In genomic region chr14:68736519-68736918, GRCh38 we compare ENCODE assay signal across 9 cellular contexts. TPM values are rescaled to one million over a fixed set of nuclear protein-coding genes. Genes with fewer than 3 reads are reported as not detected.
DNase-seq lines count a peak whose midpoint lies in the region; ATAC-seq, FAIRE-seq and TF ChIP-seq lines count a peak whose summit lies in the region.
"Had no signal": no experiment of that assay in that cellular context is flagged by ENCODE, and none has a peak within 500 bp of the region (broad histone marks: within the 10 kb centered on the region; RNA-seq: fewer than 3 reads in every experiment).

No MANE protein-coding gene starts in this region.

- DNase-seq in HepG2 (ENCODE audit: low spot score) (no peak), right lobe of liver (no peak), left cardiac atrium (no peak), ovary (peak in 3 of 5 donors; percentile 40 to 57 (median 48)), uterus (peak in 1 of 2 donors; percentile 40), small intestine (no peak)
- DNase-seq: NCI-H187 treated with DMSO at 0.1 percent for 48 hours had no signal

- H3K4me1 ChIP-seq in HepG2 (ENCODE audit: insufficient read depth, low read length) (peaks cover 41% of the 10 kb centered on the region), right lobe of liver (peaks cover 0 to 10% (median 0%) of the 10 kb centered on the region in 4 donors), ovary (ENCODE audit: insufficient read depth) (peaks cover 22% of the 10 kb centered on the region), uterus (peaks cover 4 to 11% of the 10 kb centered on the region in 2 donors), small intestine (ENCODE audit: control insufficient read depth in 2 of 2, insufficient read depth in 1 of 2, low read depth in 1 of 2, low read length in 1 of 2) (peaks cover 0 to 5% of the 10 kb centered on the region in 2 donors)

- H3K27ac ChIP-seq in HepG2 (ENCODE audit: extremely low read length, insufficient read depth, low read length) (no peak overlapping the region), right lobe of liver (no peak overlapping the region), ovary (peak overlapping the region in 1 of 2 donors; percentile 74), uterus (peak overlapping the region; percentile 77 to 86), small intestine (ENCODE audit: low read depth in 1 of 2, low read length in 1 of 2) (peak overlapping the region in 1 of 2 donors; percentile 69)

- no peak for TF ChIP-seq CTCF in HepG2 (CRISPR knock-in tag; IDR thresholded peaks at IDR 0.05)
- TF ChIP-seq CTCF in right lobe of liver (IDR thresholded peaks at IDR 0.05) = no peak
- no peak for TF ChIP-seq CTCF in ovary (IDR thresholded peaks at IDR 0.05)
- TF ChIP-seq CTCF in uterus (IDR thresholded peaks at IDR 0.05) = no peak

- in situ Hi-C loops in HepG2 (cut with HindIII; ENCODE audit: extremely low pct_ligation_motif_present, low pct_unique_long_range_greater_than_20kb) = no loop called here

- BruUV-seq in HepG2 (replicated peaks; lab: Mats Ljungman, UMichigan) = no TSS peak

- H4K20me1 ChIP-seq in HepG2 (ENCODE audit: insufficient read depth, low read length) = no peaks in the 10 kb centered on the region

- no peak for TF ChIP-seq EP300 in HepG2 (IDR thresholded peaks at IDR 0.05; ENCODE audit: low read depth in 2 of 2, low read length in 2 of 2)
- TF ChIP-seq EP300 in HepG2 (CRISPR knock-in tag; IDR thresholded peaks at IDR 0.05; ENCODE audit: borderline replicate concordance) = no peak
- no peak for TF ChIP-seq EP300 in ovary (IDR thresholded peaks at IDR 0.05)

- TF ChIP-seq RAD21 in HepG2 (CRISPR knock-in tag; IDR thresholded peaks at IDR 0.05) = no peak

- CTCF ChIA-PET in HepG2 (lab: Yijun Ruan, JAX; ENCODE audit: low intra/inter-chr PET ratio, low total read pairs) = no interaction called here

- H3K36me3 ChIP-seq in HepG2 (replicated peaks in 1 of 2; ENCODE audit: control insufficient read depth in 1 of 2, insufficient read depth in 2 of 2, low read length in 2 of 2) (no peaks in the 10 kb centered on the region), right lobe of liver (no peaks in the 10 kb centered on the region), ovary (no peaks in the 10 kb centered on the region), uterus (no peaks in the 10 kb centered on the region), small intestine (ENCODE audit: control insufficient read depth in 2 of 2, insufficient read depth in 2 of 2, low read length in 2 of 2) (no peaks in the 10 kb centered on the region)

- H3K27me3 ChIP-seq in HepG2 (ENCODE audit: control insufficient read depth in 1 of 2, insufficient read depth in 2 of 2, low read length in 2 of 2) = no peaks in the 10 kb centered on the region; a peak in 1 of 5 replicates
- H3K27me3 ChIP-seq in right lobe of liver = no peaks in the 10 kb centered on the region
- H3K27me3 ChIP-seq in ovary = no peaks in the 10 kb centered on the region
- H3K27me3 ChIP-seq in uterus = no peaks in the 10 kb centered on the region
- no peaks in the 10 kb centered on the region for H3K27me3 ChIP-seq in small intestine (ENCODE audit: control insufficient read depth in 2 of 2, insufficient read depth in 2 of 2, low read length in 2 of 2)

- POLR2A ChIA-PET in HepG2 (lab: Yijun Ruan, JAX) = no interaction called here

- intact Hi-C loops in HepG2 (cut with micrococcal nuclease; ENCODE audit: unreplicated experiment) = no loop called here
- intact Hi-C loops in right lobe of liver (cut with DNase I) = no loop called here
- intact Hi-C loops in left cardiac atrium (cut with DNase I) = no loop called here
- intact Hi-C loops in ovary (cut with DNase I) = no loop called here
- intact Hi-C loops in uterus (cut with DNase I; ENCODE audit: low total_unique reads) = no loop called here

- ATAC-seq in HepG2 (peak; percentile 56), right lobe of liver (no peak), left cardiac atrium (peak; percentile 12 to 49), GM21515 (IDR thresholded peaks at IDR 0.05; ENCODE audit: unreplicated experiment) (no peak), HG02870 (IDR thresholded peaks at IDR 0.05; ENCODE audit: unreplicated experiment) (no peak)

- H3K9me3 ChIP-seq in HepG2 (ENCODE audit: low read length) (peaks cover 5% of the 10 kb centered on the region; the same call in 1 of the 2 replicates), right lobe of liver (no peaks in the 10 kb centered on the region), ovary (no peaks in the 10 kb centered on the region), uterus (no peaks in the 10 kb centered on the region), small intestine (ENCODE audit: control insufficient read depth, low read depth) (no peaks in the 10 kb centered on the region)

- 30% methylated on average over 4 of the region's 8 CpGs for WGBS in HepG2 (ENCODE audit: low lambda C conversion rate)
- WGBS in right lobe of liver (ENCODE audit: insufficient coverage, low coverage, low lambda C conversion rate, missing lambda C conversion rate) = 49% methylated on average over 4 of the region's 8 CpGs
- WGBS in ovary, 3 donors = 35 to 38% (median 38%) methylated on average over 8 of the region's 8 CpGs
- 58 to 71% (median 61%) methylated on average over 8 of the region's 8 CpGs for WGBS in small intestine, 3 donors

- FAIRE-seq in HepG2 (lab: Jason Lieb, UNC) = no peak
- no peak for FAIRE-seq in small intestine (lab: Jason Lieb, UNC)

- no peak for TF ChIP-seq POLR2A in HepG2 (IDR thresholded peaks at IDR 0.05; ENCODE audit: insufficient read depth in 1 of 2, low read depth in 2 of 2, low read length in 2 of 2)
- TF ChIP-seq POLR2A in right lobe of liver (IDR thresholded peaks at IDR 0.05) = no peak
- no peak for TF ChIP-seq POLR2A in ovary (IDR thresholded peaks at IDR 0.05)
- TF ChIP-seq POLR2A in uterus (IDR thresholded peaks at IDR 0.05) = no peak

- H3K4me3 ChIP-seq in HepG2 (replicated peaks in 1 of 3; ENCODE audit: insufficient read depth in 1 of 3, low read depth in 2 of 3, low read length in 3 of 3) (peak overlapping the region in 1 of 3 experiments; percentile 46; a peak in 1 of 6 replicates), right lobe of liver (no peak overlapping the region), ovary (no peak overlapping the region), uterus (no peak overlapping the region), small intestine (ENCODE audit: low read depth in 1 of 2, low read length in 2 of 2) (no peak overlapping the region)

- H3K79me2 ChIP-seq in HepG2 (ENCODE audit: insufficient read depth, low read length) = no peaks in the 10 kb centered on the region

- no peak overlapping the region; the same call in 1 of the 2 replicates for H3K9ac ChIP-seq in HepG2 (ENCODE audit: insufficient read depth, low read depth, low read length)

- H2AFZ ChIP-seq in HepG2 (ENCODE audit: low read length) = peak overlapping the region; percentile 6

- H3K4me2 ChIP-seq in HepG2 (ENCODE audit: low read depth, low read length) = peak overlapping the region; percentile 38

TF ChIP-seq in HepG2, 621 proteins besides CTCF, POLR2A, EP300 and RAD21 (continues in another document):
- TF ChIP-seq KDM3A (CRISPR knock-in tag; IDR thresholded peaks at IDR 0.05; ENCODE audit: low read depth) = no peak
- no peak for TF ChIP-seq CEBPB (IDR thresholded peaks at IDR 0.05; ENCODE audit: borderline replicate concordance, low read depth, low read length)
- no peak for TF ChIP-seq CENPX (CRISPR knock-in tag; IDR thresholded peaks at IDR 0.05)
- TF ChIP-seq, protein P1, sequence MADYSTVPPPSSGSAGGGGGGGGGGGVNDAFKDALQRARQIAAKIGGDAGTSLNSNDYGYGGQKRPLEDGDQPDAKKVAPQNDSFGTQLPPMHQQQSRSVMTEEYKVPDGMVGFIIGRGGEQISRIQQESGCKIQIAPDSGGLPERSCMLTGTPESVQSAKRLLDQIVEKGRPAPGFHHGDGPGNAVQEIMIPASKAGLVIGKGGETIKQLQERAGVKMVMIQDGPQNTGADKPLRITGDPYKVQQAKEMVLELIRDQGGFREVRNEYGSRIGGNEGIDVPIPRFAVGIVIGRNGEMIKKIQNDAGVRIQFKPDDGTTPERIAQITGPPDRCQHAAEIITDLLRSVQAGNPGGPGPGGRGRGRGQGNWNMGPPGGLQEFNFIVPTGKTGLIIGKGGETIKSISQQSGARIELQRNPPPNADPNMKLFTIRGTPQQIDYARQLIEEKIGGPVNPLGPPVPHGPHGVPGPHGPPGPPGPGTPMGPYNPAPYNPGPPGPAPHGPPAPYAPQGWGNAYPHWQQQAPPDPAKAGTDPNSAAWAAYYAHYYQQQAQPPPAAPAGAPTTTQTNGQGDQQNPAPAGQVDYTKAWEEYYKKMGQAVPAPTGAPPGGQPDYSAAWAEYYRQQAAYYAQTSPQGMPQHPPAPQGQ (CRISPR knock-in tag; IDR thresholded peaks at IDR 0.05; ENCODE audit: borderline replicate concordance) = no peak
- TF ChIP-seq FLYWCH1 (CRISPR knock-in tag; IDR thresholded peaks at IDR 0.05) = no peak

RNA-seq across cellular contexts. Expression of gene ZFP36L1, which starts 56.3 kb away (rescaled TPM):
- total RNA-seq in HepG2 (2016; rRNA removed; fragmentation: Illumina TruSeq; extraction: Trizol) (7.4 and 8.4 TPM in 2 replicates), right lobe of liver (100 to 1,000 TPM; 109 to 298 (median 218) TPM), left cardiac atrium (100 to 1,000 TPM in 1 of 2 donors, 10 to 100 TPM in 1; 89.6 to 105 TPM), ovary (1,000 to 10,000 TPM in 2 of 7 donors, 100 to 1,000 TPM in 5; 412 to 1,074 (median 693) TPM), uterus (100 to 1,000 TPM; 170 to 564 (median 315) TPM)
- total RNA-seq in HepG2 (2016; cell fraction: cytosol; rRNA removed; fragmentation: Illumina TruSeq; extraction: Trizol; ENCODE audit: low read depth) = 2.6 and 3.4 TPM in 2 replicates
- total RNA-seq in HepG2 (2016; cell fraction: insoluble cytoplasmic fraction; rRNA removed; fragmentation: Illumina TruSeq; extraction: Trizol) = 7.9 and 8.4 TPM in 2 replicates
- 11.1 and 11.3 TPM in 2 replicates for total RNA-seq in HepG2 (2016; cell fraction: membrane; rRNA removed; fragmentation: Illumina TruSeq; extraction: Trizol)
- 13.8 and 14.1 TPM in 2 replicates for total RNA-seq in HepG2 (2016; cell fraction: nucleus; rRNA removed; fragmentation: Illumina TruSeq; extraction: Trizol)
- polyA plus RNA-seq in HepG2 (2011; rRNA removed) (10.2 and 12.7 TPM in 2 replicates), ovary (100 to 1,000 TPM; 336 to 525 TPM), small intestine (10 to 100 TPM; 27.6 to 70.7 (median 33.1) TPM)
- 11.2 and 18.0 TPM in 2 replicates for polyA plus RNA-seq in HepG2 (2011; cell fraction: cytosol; rRNA removed)
- 66.5 and 69.1 TPM in 2 replicates for polyA plus RNA-seq in HepG2 (2011; cell fraction: nucleus; rRNA removed)
- 23.2 and 32.2 TPM in 2 replicates for polyA plus RNA-seq in HepG2 (2012)
- 2.7 and 2.8 TPM in 2 replicates for polyA plus RNA-seq in HepG2 (2016; cell fraction: cytosol; fragmentation: Illumina TruSeq; extraction: Trizol; ENCODE audit: low read depth)
- polyA plus RNA-seq in HepG2 (2016; cell fraction: insoluble cytoplasmic fraction; fragmentation: Illumina TruSeq; extraction: Trizol; ENCODE audit: low read depth) = 20.7 and 26.8 TPM in 2 replicates
- polyA plus RNA-seq in HepG2 (2016; cell fraction: membrane; fragmentation: Illumina TruSeq; extraction: Trizol; ENCODE audit: low read depth) = 9.2 and 10.1 TPM in 2 replicates
- 53.8 and 57.0 TPM in 2 replicates for polyA plus RNA-seq in HepG2 (2016; cell fraction: nucleus; fragmentation: Illumina TruSeq; extraction: Trizol; ENCODE audit: insufficient read depth, low read depth)
- 8.5 and 26.8 TPM in 2 replicates for polyA minus RNA-seq in HepG2 (2011; rRNA and poly(A)+ RNA removed; ENCODE audit: low replicate concordance)
- 56.3 and 73.8 TPM in 2 replicates for polyA minus RNA-seq in HepG2 (2011; cell fraction: cytosol; rRNA and poly(A)+ RNA removed)
- 11.8 and 13.8 TPM in 2 replicates for polyA minus RNA-seq in HepG2 (2011; cell fraction: nucleus; rRNA and poly(A)+ RNA removed)

Comparison
In these comparisons a context has a peak if more than half of its experiments do, and no peak if none do; other contexts are left out.
1. ATAC-seq: peak in HepG2 (single experiment) and left cardiac atrium (2 of 2); none in right lobe of liver (0 of 4), GM21515 (single experiment) and HG02870 (single experiment).
2. RNA of gene ZFP36L1, which starts 56.3 kb away (total RNA-seq): 412 to 1,074 TPM in ovary, 170 to 564 TPM in uterus, 109 to 298 TPM in right lobe of liver and 89.6 to 105 TPM in left cardiac atrium; 2.6 to 14.1 TPM in HepG2; every median in the first group is over 4 times any median in the second.
3. DNase-seq: peak in ovary (3 of 5); none in HepG2 (single experiment), right lobe of liver (0 of 3), left cardiac atrium (single experiment) and small intestine (single experiment).
4. H3K27ac ChIP-seq: peak in uterus (2 of 2); none in HepG2 (single experiment) and right lobe of liver (0 of 3).